Comparison of ENCODE assay signal across 1 cellular context in the genomic region with DNA sequence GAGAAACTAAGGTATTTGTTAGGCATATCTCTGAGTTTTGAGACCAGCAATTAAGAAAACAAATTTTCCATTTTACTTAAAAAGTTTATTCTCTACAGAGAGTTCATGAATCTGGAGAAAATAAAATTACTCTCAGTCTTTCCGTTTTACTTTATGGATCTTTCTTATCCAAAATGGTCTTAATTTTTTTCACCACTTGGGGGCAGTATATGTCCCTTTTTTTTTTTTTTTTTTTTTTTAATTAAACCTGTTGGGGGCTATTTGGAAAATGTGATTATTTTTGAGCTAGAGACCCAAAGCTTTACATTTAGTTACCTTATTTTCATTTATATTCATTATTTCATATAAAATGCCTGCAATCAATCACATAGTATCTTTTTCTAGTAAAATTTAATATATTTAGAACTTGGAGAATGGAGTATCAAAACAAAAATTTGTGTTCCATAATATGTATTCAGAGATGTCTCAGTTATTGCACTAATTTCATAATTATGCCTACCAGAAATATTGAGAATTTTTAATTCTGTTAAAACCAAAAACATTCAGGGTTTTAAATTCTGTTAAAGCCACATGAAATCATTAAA.
TF ChIP-seq lines count a peak whose summit lies in the region.

No MANE protein-coding gene starts in this region.

TF ChIP-seq in IMR-90, 13 proteins besides CTCF, POLR2A, EP300 and RAD21:
- TF ChIP-seq SMC3 (IDR thresholded peaks at IDR 0.05; ENCODE audit: low read depth, low read length) (peak; percentile 32; the same call in 1 of the 2 replicates), NFE2L2 (IDR thresholded peaks at IDR 0.05; ENCODE audit: low read depth, low read length) (no peak), CHD1 (IDR thresholded peaks at IDR 0.05; ENCODE audit: low read depth, low read length) (no peak), RCOR1 (IDR thresholded peaks at IDR 0.05; ENCODE audit: insufficient replicate concordance, low read length) (no peak), FOS (IDR thresholded peaks at IDR 0.05; ENCODE audit: low read depth, low read length) (no peak)
- TF ChIP-seq, protein P1, sequence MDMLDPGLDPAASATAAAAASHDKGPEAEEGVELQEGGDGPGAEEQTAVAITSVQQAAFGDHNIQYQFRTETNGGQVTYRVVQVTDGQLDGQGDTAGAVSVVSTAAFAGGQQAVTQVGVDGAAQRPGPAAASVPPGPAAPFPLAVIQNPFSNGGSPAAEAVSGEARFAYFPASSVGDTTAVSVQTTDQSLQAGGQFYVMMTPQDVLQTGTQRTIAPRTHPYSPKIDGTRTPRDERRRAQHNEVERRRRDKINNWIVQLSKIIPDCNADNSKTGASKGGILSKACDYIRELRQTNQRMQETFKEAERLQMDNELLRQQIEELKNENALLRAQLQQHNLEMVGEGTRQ (IDR thresholded peaks at IDR 0.05; ENCODE audit: low read depth, low read length), result no peak
